ENCODE assay signal across 1 cellular context in genomic region chr1:56180806-56181205, GRCh38.
TF ChIP-seq lines count a peak whose summit lies in the region.

No MANE protein-coding gene starts in this region.

TF ChIP-seq in IMR-90, 13 proteins besides CTCF, POLR2A, EP300 and RAD21:
- TF ChIP-seq MAZ (IDR thresholded peaks at IDR 0.05; ENCODE audit: borderline replicate concordance, low read depth, low read length) (no peak), RCOR1 (IDR thresholded peaks at IDR 0.05; ENCODE audit: insufficient replicate concordance, low read length) (no peak), CHD1 (IDR thresholded peaks at IDR 0.05; ENCODE audit: low read depth, low read length) (no peak), RFX5 (IDR thresholded peaks at IDR 0.05; ENCODE audit: low read depth, low read length) (no peak), MAFK (IDR thresholded peaks at IDR 0.05; ENCODE audit: low read depth, low read length) (no peak), CEBPB (IDR thresholded peaks at IDR 0.05; ENCODE audit: low read depth, low read length) (no peak), NFE2L2 (IDR thresholded peaks at IDR 0.05; ENCODE audit: low read depth, low read length) (no peak), SMC3 (IDR thresholded peaks at IDR 0.05; ENCODE audit: low read depth, low read length) (no peak), MXI1 (IDR thresholded peaks at IDR 0.05; ENCODE audit: borderline replicate concordance, low read depth, low read length) (no peak), FOS (IDR thresholded peaks at IDR 0.05; ENCODE audit: low read depth, low read length) (no peak), ELK1 (IDR thresholded peaks at IDR 0.05; ENCODE audit: borderline replicate concordance, low read depth, low read length) (no peak), BHLHE40 (IDR thresholded peaks at IDR 0.05; ENCODE audit: low read depth, low read length) (no peak)
- TF ChIP-seq, protein P1, sequence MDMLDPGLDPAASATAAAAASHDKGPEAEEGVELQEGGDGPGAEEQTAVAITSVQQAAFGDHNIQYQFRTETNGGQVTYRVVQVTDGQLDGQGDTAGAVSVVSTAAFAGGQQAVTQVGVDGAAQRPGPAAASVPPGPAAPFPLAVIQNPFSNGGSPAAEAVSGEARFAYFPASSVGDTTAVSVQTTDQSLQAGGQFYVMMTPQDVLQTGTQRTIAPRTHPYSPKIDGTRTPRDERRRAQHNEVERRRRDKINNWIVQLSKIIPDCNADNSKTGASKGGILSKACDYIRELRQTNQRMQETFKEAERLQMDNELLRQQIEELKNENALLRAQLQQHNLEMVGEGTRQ (IDR thresholded peaks at IDR 0.05; ENCODE audit: low read depth, low read length) = no peak
